18 cellular contexts compared by ENCODE assay signal in the genomic region with DNA sequence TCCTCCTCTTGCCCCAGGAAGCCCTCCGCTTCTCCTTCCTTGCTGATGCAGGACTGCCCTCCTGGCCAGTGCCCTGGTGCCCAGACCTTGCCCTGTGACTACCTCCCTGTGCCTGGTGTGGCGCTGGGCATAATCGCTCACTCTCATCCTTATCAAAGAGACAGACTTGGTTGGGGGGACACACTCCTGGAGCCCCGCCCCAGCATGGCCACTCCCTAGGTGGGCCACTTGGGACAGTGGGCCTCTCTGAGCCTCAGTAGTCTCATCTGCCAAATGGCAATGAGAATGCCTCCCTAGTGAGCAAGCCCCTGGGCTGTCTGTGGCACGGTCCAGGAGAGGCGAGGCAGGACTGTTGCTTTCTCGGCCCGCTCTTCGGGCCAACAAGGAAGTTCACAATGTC.
DNase-seq lines count a peak whose midpoint lies in the region; ATAC-seq lines count a peak whose summit lies in the region.
"Had no signal": no experiment of that assay in that cellular context is flagged by ENCODE, and none has a peak within 500 bp of the region (broad histone marks: within the 10 kb centered on the region; RNA-seq: fewer than 3 reads in every experiment).

No MANE protein-coding gene starts in this region.

- peak overlapping the region; percentile 3 for H3K18ac ChIP-seq in neuronal stem cell (ENCODE audit: low read length)

- H3K4me1 ChIP-seq in neuronal stem cell (ENCODE audit: control insufficient read depth in 2 of 2, insufficient read depth in 1 of 2, low read depth in 1 of 2, low read length in 2 of 2) = peaks cover 0 to 10% of the 10 kb centered on the region in 2 donors
- H3K4me1 ChIP-seq: A549 had no signal

- no peak overlapping the region for H4K91ac ChIP-seq in neuronal stem cell (ENCODE audit: low read depth, low read length, poor library complexity)

- H3K4me1 Mint-ChIP-seq in T-helper 2 cell treated with Interferon-gamma antibody and Interleukin-4, amounts not matched to agents 5 μg/mL and 100 μg/mL, for 36 hours (ENCODE audit: low read depth) = peaks cover 10% of the 10 kb centered on the region

- H3K4me3 ChIP-seq in SK-N-MC (peak overlapping the region; percentile 59), neuronal stem cell (ENCODE audit: low read length in 2 of 2) (no peak overlapping the region)
- H3K4me3 ChIP-seq: A549; BLaER1 treated with 17β-estradiol and CSF1 and Interleukin-3, amounts not matched to agents 10 nM and 100 nM had no signal

- H2BK5ac ChIP-seq in neuronal stem cell (ENCODE audit: low read length) = no peak overlapping the region

- no CpG with 5 or more reads among the region's 9 CpGs for WGBS in neuronal stem cell (ENCODE audit: extremely low coverage in 2 of 2, insufficient read length in 2 of 2, insufficient replicate concordance in 1 of 2), 2 donors

- no peak overlapping the region for H2BK12ac ChIP-seq in neuronal stem cell (ENCODE audit: low read length)

- H2BK120ac ChIP-seq in neuronal stem cell (ENCODE audit: low read depth, low read length) = no peak overlapping the region

- H3K27ac ChIP-seq in SK-N-MC = peak overlapping the region; percentile 12; the same call in 1 of the 2 replicates
- no peak overlapping the region for H3K27ac ChIP-seq in neuronal stem cell (replicated peaks; ENCODE audit: low read length)
- H3K27ac ChIP-seq: 22Rv1; A549; BLaER1 treated with 17β-estradiol and CSF1 and Interleukin-3, amounts not matched to agents 10 nM and 100 nM; C4-2B had no signal

- no peak overlapping the region for H2AFZ ChIP-seq in neuronal stem cell (ENCODE audit: low read length)

- peaks cover 0 to 7% (median 0%) of the 10 kb centered on the region in 3 experiments for H3K27me3 ChIP-seq in neuronal stem cell (ENCODE audit: control insufficient read depth in 3 of 3, insufficient read depth in 3 of 3, low read depth in 1 of 3, low read length in 3 of 3)
- H3K27me3 ChIP-seq: BLaER1 treated with 17β-estradiol and CSF1 and Interleukin-3, amounts not matched to agents 10 nM and 100 nM had no signal

- peak overlapping the region; percentile 15 for H2AK5ac ChIP-seq in neuronal stem cell (ENCODE audit: low read depth, low read length)

- H3K36me3 Mint-ChIP-seq in T-helper 2 cell treated with Interferon-gamma antibody and Interleukin-4, amounts not matched to agents 5 μg/mL and 100 μg/mL, for 36 hours (ENCODE audit: low read depth) = no peaks in the 10 kb centered on the region
- H3K36me3 Mint-ChIP-seq: CD8-positive, alpha-beta T cell had no signal

- H3K36me3 ChIP-seq in SK-N-MC (ENCODE audit: insufficient read depth, low read length) (no peaks in the 10 kb centered on the region), neuronal stem cell (replicated peaks in 1 of 2; ENCODE audit: control insufficient read depth in 2 of 2, insufficient read depth in 2 of 2, low read length in 2 of 2) (no peaks in the 10 kb centered on the region)
- H3K36me3 ChIP-seq: BLaER1 treated with 17β-estradiol and CSF1 and Interleukin-3, amounts not matched to agents 10 nM and 100 nM had no signal

- H3K27ac Mint-ChIP-seq in T-helper 2 cell treated with Interferon-gamma antibody and Interleukin-4, amounts not matched to agents 5 μg/mL and 100 μg/mL, for 36 hours = no peak overlapping the region
- H3K27ac Mint-ChIP-seq: B cell; CD4-positive, alpha-beta T cell; CD8-positive, alpha-beta T cell had no signal

- no peak overlapping the region for H3K4me3 Mint-ChIP-seq in T-helper 2 cell treated with Interferon-gamma antibody and Interleukin-4, amounts not matched to agents 5 μg/mL and 100 μg/mL, for 36 hours
- H3K4me3 Mint-ChIP-seq: B cell; CD4-positive, alpha-beta T cell; CD8-positive, alpha-beta T cell had no signal

- H3K27me3 Mint-ChIP-seq in T-helper 2 cell treated with Interferon-gamma antibody and Interleukin-4, amounts not matched to agents 5 μg/mL and 100 μg/mL, for 36 hours (ENCODE audit: low read depth) = peaks cover 40% of the 10 kb centered on the region

- peak; percentile 1 for DNase-seq in T-helper 2 cell treated with Interferon-gamma antibody and Interleukin-4, amounts not matched to agents 5 μg/mL and 100 μg/mL, for 36 hours (ENCODE audit: low spot score)
- no peak for DNase-seq in T-helper 2 cell
- DNase-seq in SK-N-MC (ENCODE audit: low read depth, low spot score) = no peak
- DNase-seq in neuronal stem cell (ENCODE audit: low spot score) = no peak
- DNase-seq in retina = no peak
- DNase-seq: AML-193; Caco-2; Calu3; CD4-positive, alpha-beta T cell; CD8-positive, alpha-beta T cell; DMS79 treated with DMSO at 0.1 percent for 48 hours; GF-D8 had no signal

- peak overlapping the region; percentile 28 for H3K9ac ChIP-seq in SK-N-MC (ENCODE audit: insufficient read length)
- no peak overlapping the region for H3K9ac ChIP-seq in neuronal stem cell (ENCODE audit: low read depth, low read length, poor library complexity)
- H3K9ac ChIP-seq: BLaER1 treated with 17β-estradiol and CSF1 and Interleukin-3, amounts not matched to agents 10 nM and 100 nM had no signal

- no peaks in the 10 kb centered on the region for H3K9me3 ChIP-seq in SK-N-MC (ENCODE audit: low read depth, low read length)
- no peaks in the 10 kb centered on the region for H3K9me3 ChIP-seq in neuronal stem cell (replicated peaks in 1 of 2; ENCODE audit: control insufficient read depth in 2 of 2, insufficient read depth in 1 of 2, low read depth in 1 of 2, low read length in 2 of 2)
- H3K9me3 ChIP-seq: A549, Caco-2 had no signal

- no peaks in the 10 kb centered on the region for H3K9me3 Mint-ChIP-seq in T-helper 2 cell treated with Interferon-gamma antibody and Interleukin-4, amounts not matched to agents 5 μg/mL and 100 μg/mL, for 36 hours
- H3K9me3 Mint-ChIP-seq: CD4-positive, alpha-beta T cell; CD8-positive, alpha-beta T cell had no signal

- H3K4me2 ChIP-seq in neuronal stem cell (ENCODE audit: insufficient read depth, low read length, poor library complexity, severe bottlenecking) = no peak overlapping the region
- H3K4me2 ChIP-seq: A549; BLaER1 treated with 17β-estradiol and CSF1 and Interleukin-3, amounts not matched to agents 10 nM and 100 nM had no signal

- peak overlapping the region; percentile 39 for H3K23ac ChIP-seq in neuronal stem cell (ENCODE audit: low read depth, low read length, poor library complexity)

- H3K4ac ChIP-seq in neuronal stem cell (ENCODE audit: low read length) = no peak overlapping the region

- no peak for ATAC-seq in GM18858 (IDR thresholded peaks at IDR 0.05; ENCODE audit: unreplicated experiment)
- ATAC-seq: A549; CD8-positive, alpha-beta T cell had no signal

- no peak overlapping the region for H3K14ac ChIP-seq in neuronal stem cell (ENCODE audit: low read length)

- no peaks in the 10 kb centered on the region for H3K79me1 ChIP-seq in neuronal stem cell (ENCODE audit: low read depth, low read length)

- H4K8ac ChIP-seq in neuronal stem cell (ENCODE audit: low read depth, low read length) = no peak overlapping the region

- H2BK15ac ChIP-seq in neuronal stem cell (ENCODE audit: low read length) = peak overlapping the region; percentile 70
